Comparison of ENCODE assay signal across 13 cellular contexts in the genomic region with DNA sequence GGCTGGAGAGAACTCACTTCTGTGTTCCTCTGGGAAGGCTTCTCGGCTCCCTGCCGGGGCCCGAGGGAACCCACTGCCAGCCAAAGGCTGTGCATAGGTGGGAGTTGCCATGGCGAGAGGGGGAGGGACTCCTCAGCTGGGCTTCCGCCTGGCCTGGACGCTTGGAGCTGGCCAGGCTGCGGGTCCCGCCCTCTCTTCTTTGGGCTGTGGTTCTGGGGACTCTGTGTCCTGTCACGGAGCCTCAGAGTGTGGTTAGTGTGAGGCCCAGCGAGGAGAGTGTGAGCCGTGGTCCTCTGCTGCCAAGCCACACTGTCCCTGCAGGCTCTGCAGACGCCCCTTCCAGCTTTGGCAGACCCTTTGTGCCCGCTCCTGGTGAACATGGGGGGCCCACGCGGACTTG.
DNase-seq lines count a peak whose midpoint lies in the region; ATAC-seq and TF ChIP-seq lines count a peak whose summit lies in the region.
"Had no signal": no experiment of that assay in that cellular context is flagged by ENCODE, and none has a peak within 500 bp of the region (broad histone marks: within the 10 kb centered on the region; RNA-seq: fewer than 3 reads in every experiment).

No MANE protein-coding gene starts in this region.

- CTCF ChIA-PET in WTC11 (lab: Charles Lee), result interaction anchor here (1.0 to 2.1 kb wide), 2 partner anchors 9 to 73 kb away, joined by 3 to 9 read pairs; no protein-coding TSS in a partner anchor

- intact Hi-C loops in cardiac septum (cut with DNase I) (no loop called here), tibial artery (cut with DNase I; ENCODE audit: low total_unique reads) (no loop called here)

- peaks cover 31% of the 10 kb centered on the region for H3K4me1 ChIP-seq in mucosa of stomach (ENCODE audit: control insufficient read depth, insufficient read depth, low read length)
- peaks cover 0 to 11% (median 5%) of the 10 kb centered on the region in 4 donors for H3K4me1 ChIP-seq in tibial artery

- H3K27me3 Mint-ChIP-seq in WTC11 (ENCODE audit: low read depth), result no peaks in the 10 kb centered on the region

- H3K27ac Mint-ChIP-seq in WTC11, result no peak overlapping the region
- H3K27ac Mint-ChIP-seq: activated B cell treated with CpG ODN at 0.5 μM for 24 hours had no signal

- H3K4me1 Mint-ChIP-seq in WTC11, result peaks cover 11% of the 10 kb centered on the region

- no peaks in the 10 kb centered on the region for H3K27me3 ChIP-seq in mucosa of stomach (ENCODE audit: control insufficient read depth, insufficient read depth, low read length)
- no peaks in the 10 kb centered on the region for H3K27me3 ChIP-seq in tibial artery

- H3K9me3 ChIP-seq in mucosa of stomach (ENCODE audit: control insufficient read depth, low read length) (no peaks in the 10 kb centered on the region), tibial artery (no peaks in the 10 kb centered on the region)

- POLR2A ChIA-PET in WTC11 (lab: Charles Lee), result interaction anchor here (1.1 kb wide), 1 partner anchor 15 kb away, joined by 5 read pairs; no protein-coding TSS in a partner anchor

- no peak for TF ChIP-seq CTCF in WTC11 (IDR thresholded peaks at IDR 0.05)
- no peak for TF ChIP-seq CTCF in tibial artery (IDR thresholded peaks at IDR 0.05)

- peak; percentile 48 for DNase-seq in WTC11 (ENCODE audit: low spot score)
- DNase-seq in cardiac septum (ENCODE audit: low spot score), result peak; percentile 78
- DNase-seq in tibial artery, result peak; percentile 44 to 70
- no peak for DNase-seq in HT-29 (ENCODE audit: low spot score)
- no peak for DNase-seq in RPMI8226
- DNase-seq in NCI-H2171 treated with DMSO at 0.1 percent for 48 hours (lab: John Stamatoyannopoulos, UW), result no peak
- DNase-seq: activated B cell treated with CpG ODN at 0.5 μM for 24 hours; activated effector memory CD4-positive, alpha-beta T cell treated with Interleukin-2 at 50 U/mL for 16 hours; central memory CD4-positive, alpha-beta T cell; DMS153; foreskin melanocyte; NCI-H345 had no signal

- no peaks in the 10 kb centered on the region for H3K36me3 Mint-ChIP-seq in WTC11

- no peaks in the 10 kb centered on the region for H3K9me3 Mint-ChIP-seq in WTC11
- H3K9me3 Mint-ChIP-seq: activated B cell treated with CpG ODN at 0.5 μM for 24 hours had no signal

- ATAC-seq in WTC11, result peak; percentile 60

- H3K27ac ChIP-seq in tibial artery, result peak overlapping the region in 1 of 2 donors; percentile 37

- H3K9ac ChIP-seq in mucosa of stomach (ENCODE audit: low read length), result peak overlapping the region; percentile 85

- H3K4me3 Mint-ChIP-seq in WTC11, result no peak overlapping the region
- H3K4me3 Mint-ChIP-seq: activated B cell treated with CpG ODN at 0.5 μM for 24 hours had no signal

- H3K36me3 ChIP-seq in mucosa of stomach (ENCODE audit: control insufficient read depth, insufficient read depth, low read length), result no peaks in the 10 kb centered on the region
- no peaks in the 10 kb centered on the region for H3K36me3 ChIP-seq in tibial artery

- H3K4me3 ChIP-seq in mucosa of stomach (ENCODE audit: low read length), result peak overlapping the region; percentile 63
- H3K4me3 ChIP-seq in tibial artery, result peak overlapping the region in 1 of 2 donors; percentile 7

TF ChIP-seq in WTC11, 78 proteins besides CTCF, POLR2A, EP300 and RAD21:
- TF ChIP-seq ZNF219 (CRISPR knock-in tag; IDR thresholded peaks at IDR 0.05; ENCODE audit: borderline replicate concordance) (no peak), ZNF416 (CRISPR knock-in tag; IDR thresholded peaks at IDR 0.05) (no peak), SP1 (CRISPR knock-in tag; conservative IDR thresholded peaks at IDR 0.05) (no peak), MXD4 (CRISPR knock-in tag; IDR thresholded peaks at IDR 0.05; ENCODE audit: borderline replicate concordance) (no peak), NFYB (CRISPR knock-in tag; conservative IDR thresholded peaks at IDR 0.05; ENCODE audit: low read depth) (no peak), ESRRA (CRISPR knock-in tag; IDR thresholded peaks at IDR 0.05; ENCODE audit: borderline replicate concordance) (no peak), SOX15 (CRISPR knock-in tag; IDR thresholded peaks at IDR 0.05) (no peak), RELA (CRISPR knock-in tag; IDR thresholded peaks at IDR 0.05; ENCODE audit: borderline replicate concordance) (no peak), JAZF1 (CRISPR knock-in tag; IDR thresholded peaks at IDR 0.05) (no peak), KAT7 (CRISPR knock-in tag; IDR thresholded peaks at IDR 0.05; ENCODE audit: borderline replicate concordance) (no peak), TCF7 (CRISPR knock-in tag; IDR thresholded peaks at IDR 0.05; ENCODE audit: low read depth) (no peak), ZNF671 (CRISPR knock-in tag; IDR thresholded peaks at IDR 0.05) (no peak), GRHL2 (CRISPR knock-in tag; IDR thresholded peaks at IDR 0.05; ENCODE audit: insufficient replicate concordance, severe bottlenecking) (no peak)
- TF ChIP-seq, protein P1, sequence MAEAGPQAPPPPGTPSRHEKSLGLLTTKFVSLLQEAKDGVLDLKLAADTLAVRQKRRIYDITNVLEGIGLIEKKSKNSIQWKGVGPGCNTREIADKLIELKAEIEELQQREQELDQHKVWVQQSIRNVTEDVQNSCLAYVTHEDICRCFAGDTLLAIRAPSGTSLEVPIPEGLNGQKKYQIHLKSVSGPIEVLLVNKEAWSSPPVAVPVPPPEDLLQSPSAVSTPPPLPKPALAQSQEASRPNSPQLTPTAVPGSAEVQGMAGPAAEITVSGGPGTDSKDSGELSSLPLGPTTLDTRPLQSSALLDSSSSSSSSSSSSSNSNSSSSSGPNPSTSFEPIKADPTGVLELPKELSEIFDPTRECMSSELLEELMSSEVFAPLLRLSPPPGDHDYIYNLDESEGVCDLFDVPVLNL (CRISPR knock-in tag; IDR thresholded peaks at IDR 0.05; ENCODE audit: borderline replicate concordance, low read depth), result no peak
- TF ChIP-seq, protein P2, sequence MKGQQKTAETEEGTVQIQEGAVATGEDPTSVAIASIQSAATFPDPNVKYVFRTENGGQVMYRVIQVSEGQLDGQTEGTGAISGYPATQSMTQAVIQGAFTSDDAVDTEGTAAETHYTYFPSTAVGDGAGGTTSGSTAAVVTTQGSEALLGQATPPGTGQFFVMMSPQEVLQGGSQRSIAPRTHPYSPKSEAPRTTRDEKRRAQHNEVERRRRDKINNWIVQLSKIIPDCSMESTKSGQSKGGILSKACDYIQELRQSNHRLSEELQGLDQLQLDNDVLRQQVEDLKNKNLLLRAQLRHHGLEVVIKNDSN (CRISPR knock-in tag; IDR thresholded peaks at IDR 0.05), result no peak
- TF ChIP-seq, protein P3, sequence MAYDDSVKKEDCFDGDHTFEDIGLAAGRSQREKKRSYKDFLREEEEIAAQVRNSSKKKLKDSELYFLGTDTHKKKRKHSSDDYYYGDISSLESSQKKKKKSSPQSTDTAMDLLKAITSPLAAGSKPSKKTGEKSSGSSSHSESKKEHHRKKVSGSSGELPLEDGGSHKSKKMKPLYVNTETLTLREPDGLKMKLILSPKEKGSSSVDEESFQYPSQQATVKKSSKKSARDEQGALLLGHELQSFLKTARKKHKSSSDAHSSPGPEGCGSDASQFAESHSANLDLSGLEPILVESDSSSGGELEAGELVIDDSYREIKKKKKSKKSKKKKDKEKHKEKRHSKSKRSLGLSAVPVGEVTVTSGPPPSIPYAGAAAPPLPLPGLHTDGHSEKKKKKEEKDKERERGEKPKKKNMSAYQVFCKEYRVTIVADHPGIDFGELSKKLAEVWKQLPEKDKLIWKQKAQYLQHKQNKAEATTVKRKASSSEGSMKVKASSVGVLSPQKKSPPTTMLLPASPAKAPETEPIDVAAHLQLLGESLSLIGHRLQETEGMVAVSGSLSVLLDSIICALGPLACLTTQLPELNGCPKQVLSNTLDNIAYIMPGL (CRISPR knock-in tag; IDR thresholded peaks at IDR 0.05), result no peak
- TF ChIP-seq, protein P4, sequence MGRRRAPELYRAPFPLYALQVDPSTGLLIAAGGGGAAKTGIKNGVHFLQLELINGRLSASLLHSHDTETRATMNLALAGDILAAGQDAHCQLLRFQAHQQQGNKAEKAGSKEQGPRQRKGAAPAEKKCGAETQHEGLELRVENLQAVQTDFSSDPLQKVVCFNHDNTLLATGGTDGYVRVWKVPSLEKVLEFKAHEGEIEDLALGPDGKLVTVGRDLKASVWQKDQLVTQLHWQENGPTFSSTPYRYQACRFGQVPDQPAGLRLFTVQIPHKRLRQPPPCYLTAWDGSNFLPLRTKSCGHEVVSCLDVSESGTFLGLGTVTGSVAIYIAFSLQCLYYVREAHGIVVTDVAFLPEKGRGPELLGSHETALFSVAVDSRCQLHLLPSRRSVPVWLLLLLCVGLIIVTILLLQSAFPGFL (CRISPR knock-in tag; IDR thresholded peaks at IDR 0.05; ENCODE audit: borderline replicate concordance), result no peak

Comparison
In these comparisons a context has a peak if more than half of its experiments do, and no peak if none do; other contexts are left out.
1. DNase-seq: peak in WTC11 (single experiment), cardiac septum (single experiment) and tibial artery (2 of 2); none in HT-29 (single experiment), RPMI8226 (single experiment) and NCI-H2171 treated with DMSO at 0.1 percent for 48 hours (single experiment).